In genomic region chr12:46153267-46153872, GRCh38 we compare ENCODE assay signal across 8 cellular contexts.
DNase-seq lines count a peak whose midpoint lies in the region; ATAC-seq, FAIRE-seq and TF ChIP-seq lines count a peak whose summit lies in the region.

No MANE protein-coding gene starts in this region.

- DNase-seq in AG10803 (ENCODE audit: low read depth) (peak; percentile 63), GM18507 (ENCODE audit: extremely low spot score, insufficient read length, low read depth) (no peak), RWPE2 (ENCODE audit: low spot score) (no peak), fibroblast of pulmonary artery (ENCODE audit: low read depth) (peak; percentile 59), small intestine (peak; percentile 26), NCI-H446 treated with DMSO at 0.1 percent for 48 hours (lab: John Stamatoyannopoulos, UW) (no peak), GF-D8 (lab: John Stamatoyannopoulos, UW) (no peak), HT-29 (ENCODE audit: low spot score) (no peak)

- TF ChIP-seq CTCF in AG10803 (conservative IDR thresholded peaks at IDR 0.05; ENCODE audit: low read length) (peak; percentile 85), RWPE2 (IDR thresholded peaks at IDR 0.05; ENCODE audit: poor library complexity, severe bottlenecking) (peak; percentile 86), fibroblast of pulmonary artery (IDR thresholded peaks at IDR 0.05; ENCODE audit: low read length, missing control alignments) (peak; percentile 73)

- H3K27me3 ChIP-seq in RWPE2 (ENCODE audit: insufficient read depth, poor library complexity, severe bottlenecking) (no peaks in the 10 kb centered on the region), small intestine (ENCODE audit: control insufficient read depth in 2 of 2, insufficient read depth in 2 of 2, low read length in 2 of 2) (no peaks in the 10 kb centered on the region)

- peaks cover 26% of the 10 kb centered on the region for H3K4me1 ChIP-seq in RWPE2 (ENCODE audit: insufficient read depth, poor library complexity, severe bottlenecking)
- H3K4me1 ChIP-seq in small intestine (ENCODE audit: control insufficient read depth in 2 of 2, insufficient read depth in 1 of 2, low read depth in 1 of 2, low read length in 1 of 2), result no peaks in the 10 kb centered on the region

- H3K27ac ChIP-seq in RWPE2 (ENCODE audit: poor library complexity, severe bottlenecking) (peak overlapping the region; percentile 79), small intestine (ENCODE audit: low read depth in 1 of 2, low read length in 1 of 2) (no peak overlapping the region)

- H3K9me3 ChIP-seq in RWPE2 (ENCODE audit: severe bottlenecking) (peaks cover 2% of the 10 kb centered on the region), small intestine (ENCODE audit: control insufficient read depth, low read depth) (no peaks in the 10 kb centered on the region)

- FAIRE-seq in GM18507 (lab: Jason Lieb, UNC), result peak; percentile 81
- peak; percentile 67 for FAIRE-seq in small intestine (lab: Jason Lieb, UNC)

- no peaks in the 10 kb centered on the region for H3K36me3 ChIP-seq in RWPE2 (ENCODE audit: low read depth)
- no peaks in the 10 kb centered on the region for H3K36me3 ChIP-seq in small intestine (ENCODE audit: control insufficient read depth in 2 of 2, insufficient read depth in 2 of 2, low read length in 2 of 2)

- no peak for ATAC-seq in RWPE2 (ENCODE audit: low read depth)

- no peak overlapping the region for H3K4me3 ChIP-seq in AG10803 (ENCODE audit: low read length)
- H3K4me3 ChIP-seq in RWPE2 (ENCODE audit: severe bottlenecking), result no peak overlapping the region
- H3K4me3 ChIP-seq in fibroblast of pulmonary artery (replicated peaks; ENCODE audit: low read depth, low read length), result no peak overlapping the region
- no peak overlapping the region for H3K4me3 ChIP-seq in small intestine (ENCODE audit: low read depth in 1 of 2, low read length in 2 of 2)

- WGBS in small intestine, 3 donors, result 8 to 15% (median 13%) methylated on average over 2 of the region's 2 CpGs

Comparison
In these comparisons a context has a peak if more than half of its experiments do, and no peak if none do; other contexts are left out.
1. DNase-seq: peak in AG10803 (single experiment), fibroblast of pulmonary artery (single experiment) and small intestine (single experiment); none in GM18507 (single experiment), RWPE2 (single experiment), NCI-H446 treated with DMSO at 0.1 percent for 48 hours (single experiment), GF-D8 (single experiment) and HT-29 (single experiment).
2. Peak in every context shown above with its lines, with median percentiles within 50 percentile points of each other: CTCF ChIP-seq.